ENCODE assay signal across 14 cellular contexts in genomic region chr4:22345678-22346077, GRCh38.
"Had no signal": no experiment of that assay in that cellular context is flagged by ENCODE, and none has a peak within 500 bp of the region (broad histone marks: within the 10 kb centered on the region; RNA-seq: fewer than 3 reads in every experiment).

No MANE protein-coding gene starts in this region.

- H3K9me3 ChIP-seq: esophagus muscularis mucosa, lower lobe of right lung, upper lobe of left lung had no signal

- H3K27ac ChIP-seq: esophagus muscularis mucosa, lower lobe of right lung, upper lobe of left lung, WERI-Rb-1 had no signal

- H3K4me3 ChIP-seq: esophagus muscularis mucosa, lower lobe of right lung, upper lobe of left lung had no signal

- ATAC-seq: activated CD8-positive, alpha-beta memory T cell treated with anti-CD3 and anti-CD28 coated beads, Interleukin-2, amount 10 ng/mL, durations not matched to agents 7 days and 5 days; lower lobe of right lung; stimulated activated naive CD8-positive, alpha-beta T cell treated with anti-CD3 and anti-CD28 coated beads, Interleukin-15, amount 100 ng/mL, for 72 hours had no signal

- H3K36me3 ChIP-seq: lower lobe of right lung, upper lobe of left lung, WERI-Rb-1 had no signal

- DNase-seq: activated CD4-positive, alpha-beta memory T cell treated with anti-CD3 and anti-CD28 coated beads, Interleukin-2, amount 10 ng/mL, durations not matched to agents 7 days and 5 days; activated CD8-positive, alpha-beta memory T cell treated with anti-CD3 and anti-CD28 coated beads, Interleukin-2, amount 10 ng/mL, durations not matched to agents 7 days and 5 days; effector CD8-positive, alpha-beta T cell; left cardiac atrium; lower lobe of right lung; nephron progenitor cell; occipital lobe; stimulated activated CD4-positive, alpha-beta T cell treated with anti-CD3 and anti-CD28 coated beads, Interleukin-15, amount 100 ng/mL, for 24 hours; stimulated activated CD4-positive, alpha-beta T cell treated with anti-CD3 and anti-CD28 coated beads, Interleukin-2, amount 100 ng/mL, for 48 hours; stimulated activated naive CD8-positive, alpha-beta T cell treated with anti-CD3 and anti-CD28 coated beads, Interleukin-15, amount 100 ng/mL, for 72 hours; T-helper 2 cell; upper lobe of left lung; WERI-Rb-1 had no signal

- H3K27me3 ChIP-seq: esophagus muscularis mucosa, upper lobe of left lung had no signal

- H3K4me1 ChIP-seq: esophagus muscularis mucosa, lower lobe of right lung, upper lobe of left lung had no signal
